1 cellular context compared by ENCODE assay signal in the genomic region with DNA sequence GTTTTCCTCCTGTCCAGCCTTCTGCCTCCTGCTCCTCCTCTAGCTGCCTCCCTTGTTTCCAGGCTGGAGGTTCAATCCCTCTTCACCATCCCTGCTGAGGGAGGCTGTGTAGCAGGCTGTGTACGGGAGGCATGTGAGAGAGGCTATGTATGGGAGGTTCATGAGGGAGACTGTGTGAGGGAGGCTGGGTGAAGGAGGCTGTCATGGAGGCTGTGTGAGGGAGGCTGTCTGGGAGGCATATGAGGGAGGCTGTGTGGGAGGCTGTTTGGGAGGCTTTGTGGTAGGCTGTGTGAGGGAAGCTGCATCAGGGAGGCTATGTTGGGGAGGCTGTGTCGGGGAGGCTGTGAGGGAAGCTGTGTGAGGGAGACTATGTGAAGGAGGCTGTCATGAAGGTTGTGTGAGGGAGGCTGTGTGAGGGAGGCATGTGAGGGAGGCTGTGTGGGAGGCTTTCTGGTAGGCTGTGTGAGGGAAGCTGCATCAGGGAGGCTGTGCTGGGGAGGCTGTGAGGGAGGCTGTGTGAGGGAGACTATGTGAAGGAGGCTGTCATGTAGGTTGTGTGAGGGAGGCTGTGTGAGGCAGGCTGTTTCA.
TF ChIP-seq lines count a peak whose summit lies in the region.

No MANE protein-coding gene starts in this region.

TF ChIP-seq in H1, 55 proteins besides CTCF, POLR2A, EP300 and RAD21:
- TF ChIP-seq, protein P1, sequence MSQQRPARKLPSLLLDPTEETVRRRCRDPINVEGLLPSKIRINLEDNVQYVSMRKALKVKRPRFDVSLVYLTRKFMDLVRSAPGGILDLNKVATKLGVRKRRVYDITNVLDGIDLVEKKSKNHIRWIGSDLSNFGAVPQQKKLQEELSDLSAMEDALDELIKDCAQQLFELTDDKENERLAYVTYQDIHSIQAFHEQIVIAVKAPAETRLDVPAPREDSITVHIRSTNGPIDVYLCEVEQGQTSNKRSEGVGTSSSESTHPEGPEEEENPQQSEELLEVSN (IDR thresholded peaks at IDR 0.05): no peak
- no peak for TF ChIP-seq NANOG (IDR thresholded peaks at IDR 0.05; ENCODE audit: insufficient read depth, low read depth, low read length, poor library complexity, severe bottlenecking)
- no peak for TF ChIP-seq SAP30 (IDR thresholded peaks at IDR 0.05; ENCODE audit: insufficient read depth, insufficient replicate concordance, low read length)
- TF ChIP-seq FOSL1 (IDR thresholded peaks at IDR 0.05; ENCODE audit: insufficient read depth, low read depth, low read length): no peak
- no peak for TF ChIP-seq CREB1 (IDR thresholded peaks at IDR 0.05)
- no peak for TF ChIP-seq RNF2 (IDR thresholded peaks at IDR 0.05; ENCODE audit: borderline replicate concordance, low read depth, low read length, missing control alignments, poor library complexity, severe bottlenecking)
- TF ChIP-seq JUND (IDR thresholded peaks at IDR 0.05; ENCODE audit: low read length): no peak
- no peak for TF ChIP-seq POLR2AphosphoS5 (IDR thresholded peaks at IDR 0.05; ENCODE audit: low read depth, low read length)
- no peak for TF ChIP-seq CTBP2 (IDR thresholded peaks at IDR 0.05; ENCODE audit: borderline replicate concordance, insufficient read depth, insufficient read length, low read length)
- TF ChIP-seq, protein P2, sequence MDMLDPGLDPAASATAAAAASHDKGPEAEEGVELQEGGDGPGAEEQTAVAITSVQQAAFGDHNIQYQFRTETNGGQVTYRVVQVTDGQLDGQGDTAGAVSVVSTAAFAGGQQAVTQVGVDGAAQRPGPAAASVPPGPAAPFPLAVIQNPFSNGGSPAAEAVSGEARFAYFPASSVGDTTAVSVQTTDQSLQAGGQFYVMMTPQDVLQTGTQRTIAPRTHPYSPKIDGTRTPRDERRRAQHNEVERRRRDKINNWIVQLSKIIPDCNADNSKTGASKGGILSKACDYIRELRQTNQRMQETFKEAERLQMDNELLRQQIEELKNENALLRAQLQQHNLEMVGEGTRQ (IDR thresholded peaks at IDR 0.05; ENCODE audit: low read length): no peak
- TF ChIP-seq BCL11A (IDR thresholded peaks at IDR 0.05; ENCODE audit: low read depth in 2 of 2, low read length in 2 of 2): no peak
- TF ChIP-seq BACH1 (IDR thresholded peaks at IDR 0.05; ENCODE audit: low read length): no peak
- TF ChIP-seq RXRA (IDR thresholded peaks at IDR 0.05; ENCODE audit: insufficient read depth, low read depth, low read length): no peak
